9 cellular contexts compared by ENCODE assay signal in genomic region chr6:150867117-150867516, GRCh38. TPM values are rescaled to one million over a fixed set of nuclear protein-coding genes. Genes with fewer than 3 reads are reported as not detected.
DNase-seq lines count a peak whose midpoint lies in the region; ATAC-seq, FAIRE-seq and TF ChIP-seq lines count a peak whose summit lies in the region.
"Had no signal": no experiment of that assay in that cellular context is flagged by ENCODE, and none has a peak within 500 bp of the region (broad histone marks: within the 10 kb centered on the region; RNA-seq: fewer than 3 reads in every experiment).

No MANE protein-coding gene starts in this region.

- POLR2A ChIA-PET in HepG2 (lab: Yijun Ruan, JAX): interaction anchor here (0.6 to 2.5 kb wide), 3 partner anchors 10 to 169 kb away, joined by 3 to 24 read pairs (median 3); no protein-coding TSS in a partner anchor

- no peaks in the 10 kb centered on the region for H3K9me3 Mint-ChIP-seq in activated T-cell treated with anti-CD3 and anti-CD28 coated beads, Interleukin-2, amount 50 U/mL, for 4 hours

- H3K4me3 ChIP-seq in HepG2 (replicated peaks in 1 of 3; ENCODE audit: insufficient read depth in 1 of 3, low read depth in 2 of 3, low read length in 3 of 3) (peak overlapping the region; percentile 72 to 90 (median 87)), transverse colon (peak overlapping the region in 3 of 4 donors; percentile 58 to 82 (median 70))

- TF ChIP-seq POLR2A in HepG2 (IDR thresholded peaks at IDR 0.05; ENCODE audit: insufficient read depth in 1 of 2, low read depth in 2 of 2, low read length in 2 of 2): no peak
- TF ChIP-seq POLR2A in transverse colon (IDR thresholded peaks at IDR 0.05): no peak

- H3K36me3 ChIP-seq in HepG2 (replicated peaks in 1 of 2; ENCODE audit: control insufficient read depth in 1 of 2, insufficient read depth in 2 of 2, low read length in 2 of 2) (peaks cover 0 to 2% of the 10 kb centered on the region in 2 experiments; a peak in 1 of 5 replicates), transverse colon (no peaks in the 10 kb centered on the region)

- TSS peak; percentile 64 for BruUV-seq in HepG2 (replicated peaks; lab: Mats Ljungman, UMichigan)

- H4K20me1 ChIP-seq in HepG2 (ENCODE audit: insufficient read depth, low read length): peaks cover 8% of the 10 kb centered on the region; the same call in 1 of the 2 replicates

- H3K36me3 Mint-ChIP-seq in activated T-cell treated with anti-CD3 and anti-CD28 coated beads, Interleukin-2, amount 50 U/mL, for 4 hours (ENCODE audit: insufficient read depth): peaks cover 8% of the 10 kb centered on the region

- H3K9ac ChIP-seq in HepG2 (ENCODE audit: insufficient read depth, low read depth, low read length): peak overlapping the region; percentile 85

- peaks cover 10% of the 10 kb centered on the region for H3K4me1 Mint-ChIP-seq in activated T-cell treated with anti-CD3 and anti-CD28 coated beads, Interleukin-2, amount 50 U/mL, for 4 hours (ENCODE audit: low read depth)

- intact Hi-C loops in HepG2 (cut with micrococcal nuclease; ENCODE audit: unreplicated experiment): no loop called here
- intact Hi-C loops in transverse colon (cut with DNase I; ENCODE audit: low total_unique reads): no loop called here

- ATAC-seq in activated T-cell treated with anti-CD3 and anti-CD28 coated beads, Interleukin-2, amount 50 U/mL, for 4 hours: no peak
- ATAC-seq in HepG2 (no peak), HG02763 (IDR thresholded peaks at IDR 0.05; ENCODE audit: unreplicated experiment) (no peak)

- TF ChIP-seq CTCF in HepG2 (CRISPR knock-in tag; IDR thresholded peaks at IDR 0.05) (no peak), transverse colon (IDR thresholded peaks at IDR 0.05) (no peak)

- DNase-seq in activated T-cell treated with anti-CD3 and anti-CD28 coated beads, Interleukin-2, amount 50 U/mL, for 4 hours: no peak
- no peak for DNase-seq in activated T-cell treated with anti-CD3 and anti-CD28 coated beads for 4 hours
- DNase-seq in amniotic epithelial cell (ENCODE audit: low read depth): peak; percentile 21
- DNase-seq in HepG2 (ENCODE audit: low spot score): no peak
- DNase-seq in transverse colon: no peak
- DNase-seq in activated effector memory CD4-positive, alpha-beta T cell treated with Interleukin-2 at 50 U/mL for 16 hours: no peak
- no peak for DNase-seq in iPS-NIHi7 (ENCODE audit: extremely low spot score)
- DNase-seq: NCI-H524 treated with DMSO at 0.1 percent for 48 hours had no signal

- H3K9me3 ChIP-seq in HepG2 (ENCODE audit: low read length) (no peaks in the 10 kb centered on the region), transverse colon (no peaks in the 10 kb centered on the region)

- CTCF ChIA-PET in HepG2 (lab: Yijun Ruan, JAX; ENCODE audit: low intra/inter-chr PET ratio, low total read pairs): no interaction called here

- peak overlapping the region; percentile 98 for H3K4me2 ChIP-seq in HepG2 (ENCODE audit: low read depth, low read length)

- H2AFZ ChIP-seq in HepG2 (ENCODE audit: low read length): no peak overlapping the region

- H3K27me3 Mint-ChIP-seq in activated T-cell treated with anti-CD3 and anti-CD28 coated beads, Interleukin-2, amount 50 U/mL, for 4 hours (ENCODE audit: low read depth): peaks cover 10% of the 10 kb centered on the region

- TF ChIP-seq EP300 in HepG2 (IDR thresholded peaks at IDR 0.05; ENCODE audit: low read depth in 2 of 2, low read length in 2 of 2): no peak
- no peak for TF ChIP-seq EP300 in HepG2 (CRISPR knock-in tag; IDR thresholded peaks at IDR 0.05; ENCODE audit: borderline replicate concordance)
- TF ChIP-seq EP300 in transverse colon (IDR thresholded peaks at IDR 0.05; ENCODE audit: low read depth): no peak

- no peak for FAIRE-seq in HepG2 (lab: Jason Lieb, UNC)

- H3K4me1 ChIP-seq in HepG2 (ENCODE audit: insufficient read depth, low read length) (peaks cover 25% of the 10 kb centered on the region), transverse colon (peaks cover 0 to 16% (median 13%) of the 10 kb centered on the region in 4 donors)

- H3K4me3 Mint-ChIP-seq in activated T-cell treated with anti-CD3 and anti-CD28 coated beads, Interleukin-2, amount 50 U/mL, for 4 hours: peak overlapping the region; percentile 96

- 82% methylated on average over 13 of the region's 13 CpGs for WGBS in HepG2 (ENCODE audit: low lambda C conversion rate)
- WGBS in transverse colon (ENCODE audit: low coverage in 1 of 2), 2 donors: 67 to 73% methylated on average over 9 to 13 of the region's 13 CpGs

- in situ Hi-C loops in HepG2 (cut with HindIII; ENCODE audit: extremely low pct_ligation_motif_present, low pct_unique_long_range_greater_than_20kb) (no loop called here), transverse colon (cut with MboI; ENCODE audit: low pct_ligation_motif_present in 1 of 4, low pct_unique_long_range_greater_than_20kb in 1 of 4, low sequenced_read_pairs in 3 of 4) (no loop called here)

- no peak for TF ChIP-seq RAD21 in HepG2 (CRISPR knock-in tag; IDR thresholded peaks at IDR 0.05)

- H3K79me2 ChIP-seq in HepG2 (ENCODE audit: insufficient read depth, low read length): peaks cover 46% of the 10 kb centered on the region

- H3K27ac ChIP-seq in HepG2 (ENCODE audit: extremely low read length, insufficient read depth, low read length) (peak overlapping the region; percentile 78), transverse colon (peak overlapping the region; percentile 82 to 93 (median 89))

- H3K27me3 ChIP-seq in HepG2 (ENCODE audit: control insufficient read depth in 1 of 2, insufficient read depth in 2 of 2, low read length in 2 of 2): no peaks in the 10 kb centered on the region; a peak in 1 of 5 replicates
- no peaks in the 10 kb centered on the region for H3K27me3 ChIP-seq in transverse colon

TF ChIP-seq in HepG2, 621 proteins besides CTCF, POLR2A, EP300 and RAD21 (continues in another document):
- TF ChIP-seq KMT2A (CRISPR knock-in tag; IDR thresholded peaks at IDR 0.05) (no peak), SNAPC4 (CRISPR knock-in tag; IDR thresholded peaks at IDR 0.05) (peak; percentile 14; the same call in 1 of the 2 replicates), ZNF678 (CRISPR knock-in tag; IDR thresholded peaks at IDR 0.05) (no peak)

RNA-seq across cellular contexts. Expression of gene MTHFD1L, which starts 1.6 kb away (rescaled TPM):
- 100 to 1,000 TPM; 170 to 193 (median 190) TPM for total RNA-seq in activated T-cell treated with anti-CD3 and anti-CD28 coated beads, Interleukin-2, amount 50 U/mL, for 4 hours
- total RNA-seq in HepG2 (2016; rRNA removed; fragmentation: Illumina TruSeq; extraction: Trizol) (39.6 and 51.1 TPM in 2 replicates), transverse colon (10 to 100 TPM in 1 of 4 donors, 1 to 10 TPM in 2, under 1 TPM in 1; 0.82 to 10.1 (median 5.4) TPM)
- total RNA-seq in HepG2 (2016; cell fraction: cytosol; rRNA removed; fragmentation: Illumina TruSeq; extraction: Trizol; ENCODE audit: low read depth): 27.5 and 29.9 TPM in 2 replicates
- total RNA-seq in HepG2 (2016; cell fraction: insoluble cytoplasmic fraction; rRNA removed; fragmentation: Illumina TruSeq; extraction: Trizol): 42.1 and 44.4 TPM in 2 replicates
- total RNA-seq in HepG2 (2016; cell fraction: membrane; rRNA removed; fragmentation: Illumina TruSeq; extraction: Trizol): 32.8 and 39.3 TPM in 2 replicates
- 42.6 and 54.0 TPM in 2 replicates for total RNA-seq in HepG2 (2016; cell fraction: nucleus; rRNA removed; fragmentation: Illumina TruSeq; extraction: Trizol)
- polyA plus RNA-seq in HepG2 (2011; rRNA removed): 24.0 and 26.4 TPM in 2 replicates
- polyA plus RNA-seq in HepG2 (2011; cell fraction: cytosol; rRNA removed): 18.3 and 23.7 TPM in 2 replicates
- 27.9 and 29.0 TPM in 2 replicates for polyA plus RNA-seq in HepG2 (2011; cell fraction: nucleus; rRNA removed)
- 35.8 and 52.4 TPM in 2 replicates for polyA plus RNA-seq in HepG2 (2012)
- 35.5 and 38.1 TPM in 2 replicates for polyA plus RNA-seq in HepG2 (2016; cell fraction: cytosol; fragmentation: Illumina TruSeq; extraction: Trizol; ENCODE audit: low read depth)
- 48.1 and 53.8 TPM in 2 replicates for polyA plus RNA-seq in HepG2 (2016; cell fraction: insoluble cytoplasmic fraction; fragmentation: Illumina TruSeq; extraction: Trizol; ENCODE audit: low read depth)
- 34.4 and 35.3 TPM in 2 replicates for polyA plus RNA-seq in HepG2 (2016; cell fraction: membrane; fragmentation: Illumina TruSeq; extraction: Trizol; ENCODE audit: low read depth)
- 40.0 and 44.5 TPM in 2 replicates for polyA plus RNA-seq in HepG2 (2016; cell fraction: nucleus; fragmentation: Illumina TruSeq; extraction: Trizol; ENCODE audit: insufficient read depth, low read depth)
- 26.6 and 26.8 TPM in 2 replicates for polyA minus RNA-seq in HepG2 (2011; rRNA and poly(A)+ RNA removed; ENCODE audit: low replicate concordance)
- 29.7 and 30.9 TPM in 2 replicates for polyA minus RNA-seq in HepG2 (2011; cell fraction: cytosol; rRNA and poly(A)+ RNA removed)
- 73.1 and 90.8 TPM in 2 replicates for polyA minus RNA-seq in HepG2 (2011; cell fraction: nucleus; rRNA and poly(A)+ RNA removed)
